ENCODE assay signal across 8 cellular contexts in the genomic region with DNA sequence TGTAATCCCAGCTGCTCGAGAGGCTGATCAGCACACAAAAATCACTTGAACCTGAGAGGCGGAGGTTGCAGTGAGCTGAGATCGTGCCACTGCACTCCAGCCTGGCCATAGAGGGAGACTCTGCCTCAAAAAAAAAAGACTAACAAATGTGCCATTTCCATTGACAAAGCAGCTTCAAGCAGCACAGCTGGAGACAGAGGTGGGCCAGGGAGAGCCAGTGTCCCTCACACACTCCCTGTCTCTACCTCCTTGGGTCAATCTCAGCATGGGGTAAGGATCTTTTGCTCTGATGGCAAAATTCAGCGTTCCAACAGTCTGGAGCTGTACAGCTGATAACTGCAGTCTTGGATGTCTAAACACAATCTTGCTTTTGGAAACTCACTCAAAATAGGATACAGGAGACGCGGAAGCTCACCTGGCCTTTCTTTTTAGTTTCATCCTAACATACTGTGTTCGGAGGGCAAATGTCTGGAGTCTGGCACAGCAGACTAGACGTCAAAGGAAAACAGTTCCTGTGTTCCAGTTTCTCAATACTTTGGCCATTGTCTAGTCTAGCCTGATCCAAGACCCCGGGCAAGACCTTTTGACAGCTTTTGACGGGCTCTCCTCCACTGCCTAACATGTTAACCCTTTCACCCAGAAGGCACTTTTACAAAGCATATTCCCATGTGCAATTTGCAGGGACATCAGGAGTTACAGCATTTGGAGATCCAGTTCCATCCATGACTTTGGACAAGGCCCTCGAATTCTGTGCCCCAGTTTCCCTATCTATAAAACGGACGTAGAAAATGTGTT. TPM values are rescaled to one million over a fixed set of nuclear protein-coding genes. Genes with fewer than 3 reads are reported as not detected.
DNase-seq lines count a peak whose midpoint lies in the region; ATAC-seq and TF ChIP-seq lines count a peak whose summit lies in the region.

No MANE protein-coding gene starts in this region.

- H3K4me3 Mint-ChIP-seq in T-helper 17 cell, result peak overlapping the region; percentile 70

- H3K36me3 Mint-ChIP-seq in T-helper 17 cell (ENCODE audit: low read depth), result no peaks in the 10 kb centered on the region

- H3K9me3 ChIP-seq in T-helper 17 cell (ENCODE audit: control insufficient read depth, low read length, poor library complexity, severe bottlenecking), result no peaks in the 10 kb centered on the region
- H3K9me3 ChIP-seq in psoas muscle, result no peaks in the 10 kb centered on the region

- TF ChIP-seq CTCF in GM12864 (IDR thresholded peaks at IDR 0.05; ENCODE audit: low read depth, low read length, missing control alignments) (no peak), fibroblast of pulmonary artery (IDR thresholded peaks at IDR 0.05; ENCODE audit: low read length, missing control alignments) (no peak), psoas muscle (IDR thresholded peaks at IDR 0.05) (no peak), GM10248 (IDR thresholded peaks at IDR 0.05; ENCODE audit: control extremely low read depth, extremely low read depth, low read depth, missing control alignments) (no peak)

- H3K27ac ChIP-seq in psoas muscle, result peak overlapping the region; percentile 84

- ATAC-seq in T-helper 17 cell, result no peak
- no peak for ATAC-seq in psoas muscle

- peak overlapping the region; percentile 71 for H3K27ac Mint-ChIP-seq in T-helper 17 cell

- H3K36me3 ChIP-seq in psoas muscle (ENCODE audit: insufficient read depth in 1 of 2, low read depth in 1 of 2), result peaks cover 2 to 31% of the 10 kb centered on the region in 2 donors

- H3K4me1 Mint-ChIP-seq in T-helper 17 cell, result peaks cover 27% of the 10 kb centered on the region

- no peaks in the 10 kb centered on the region for H3K27me3 ChIP-seq in psoas muscle (ENCODE audit: insufficient read depth in 3 of 3, low read length in 2 of 3)

- H3K27me3 Mint-ChIP-seq in T-helper 17 cell, result no peaks in the 10 kb centered on the region

- intact Hi-C loops in psoas muscle (cut with DNase I), result loop anchor here in 1 of 2 donors (10.0 kb wide), 1 partner anchor 178 kb away; no protein-coding TSS in a partner anchor

- WGBS in psoas muscle, 3 donors, result 44 to 55% (median 45%) methylated on average over 13 of the region's 13 CpGs

- peaks cover 21% of the 10 kb centered on the region for H3K4me1 ChIP-seq in psoas muscle

- no peak for DNase-seq in GM12864 (ENCODE audit: low read depth)
- DNase-seq in T-helper 17 cell, result no peak
- DNase-seq in fibroblast of pulmonary artery (ENCODE audit: low read depth), result peak; percentile 55
- no peak for DNase-seq in psoas muscle
- DNase-seq in GM10248 (ENCODE audit: extremely low spot score), result no peak
- DNase-seq in iPS-NIHi11 (ENCODE audit: low spot score), result no peak
- no peak for DNase-seq in NCI-H2171 (lab: John Stamatoyannopoulos, UW)
- no peak for DNase-seq in HPDE6-E6E7 (ENCODE audit: extremely low spot score)

- CTCF ChIA-PET in GM10248 (lab: Yijun Ruan, JAX), result interaction anchor here (1.4 to 2.4 kb wide), 2 partner anchors 12 to 16 kb away, joined by 5 read pairs; no protein-coding TSS in a partner anchor

- peak overlapping the region; percentile 81 for H3K4me3 ChIP-seq in GM12864 (ENCODE audit: low read depth, low read length)
- peak overlapping the region; percentile 87 for H3K4me3 ChIP-seq in fibroblast of pulmonary artery (replicated peaks; ENCODE audit: low read depth, low read length)
- peak overlapping the region; percentile 93 for H3K4me3 ChIP-seq in psoas muscle

- POLR2A ChIA-PET in GM10248 (lab: Yijun Ruan, JAX), result interaction anchor here (0.6 kb wide), 1 partner anchor 413 kb away, joined by 3 read pairs; no protein-coding TSS in a partner anchor

RNA-seq across cellular contexts. Expression of a gene that starts 2.9 kb away (rescaled TPM):
- 10 to 100 TPM; 30.3 to 35.3 TPM for total RNA-seq in T-helper 17 cell
- 10 to 100 TPM in 3 of 4 donors, 1 to 10 TPM in 1; 9.4 to 18.7 (median 12.1) TPM for total RNA-seq in psoas muscle
- 10 to 100 TPM in 1 of 3 donors, 1 to 10 TPM in 2; 6.8 to 12.3 (median 8.3) TPM for polyA plus RNA-seq in psoas muscle
